In the genomic region with DNA sequence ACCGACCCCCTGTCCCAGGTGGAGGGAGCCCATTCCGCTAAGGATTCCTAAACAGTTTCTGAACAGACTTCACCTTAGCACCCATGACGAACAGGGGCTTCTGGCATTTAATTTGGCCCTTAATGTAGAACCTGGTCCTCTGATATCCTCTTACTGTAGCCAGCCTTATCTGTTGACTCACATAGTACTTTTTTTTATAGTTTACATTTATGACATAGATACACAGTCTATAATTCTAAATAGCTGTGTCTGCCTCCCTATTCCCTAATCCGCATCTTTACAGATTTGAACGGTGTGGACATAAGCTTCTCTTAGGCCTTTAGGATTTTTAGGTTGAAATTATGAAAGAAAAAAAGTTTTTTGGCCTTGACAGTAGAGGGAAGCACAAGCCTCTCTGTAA, we compare ENCODE assay signal across 5 cellular contexts.
DNase-seq lines count a peak whose midpoint lies in the region; ATAC-seq, FAIRE-seq and TF ChIP-seq lines count a peak whose summit lies in the region.
"Not testable (repeated sequence)": the region's sequence is repeated elsewhere in the genome, so short reads cannot be mapped to it uniquely, and the experiment has no call there.

No MANE protein-coding gene starts in this region.

- not testable (repeated sequence) for H3K9me2 ChIP-seq in PC-3 (replicated peaks; ENCODE audit: low read length)

- not testable (repeated sequence) for H4K20me1 ChIP-seq in PC-3 (ENCODE audit: low read length)

- TF ChIP-seq POLR2A in A549 (IDR thresholded peaks at IDR 0.05; ENCODE audit: low read length): not testable (repeated sequence)

- H3K27ac ChIP-seq in A549; PC-3 (ENCODE audit: low read length): not testable (repeated sequence)

- not testable (repeated sequence) for H3K27me3 ChIP-seq in PC-3 (ENCODE audit: low read length)

- not testable (repeated sequence) for TF ChIP-seq EP300 in A549 (IDR thresholded peaks at IDR 0.05)

- not testable (repeated sequence) for H3F3A ChIP-seq in PC-3 (ENCODE audit: low read length, unreplicated experiment)

- not testable (repeated sequence) for BruUV-seq in PC-3 (replicated peaks; lab: Mats Ljungman, UMichigan)

- H3K9me3 ChIP-seq in A549; PC-3 (ENCODE audit: low read length); mucosa of descending colon: not testable (repeated sequence)

- peak in 1 of 2 experiments; percentile 25; a peak in 1 of 5 replicates for TF ChIP-seq RAD21 in A549 (conservative IDR thresholded peaks at IDR 0.05 in 1 of 2, IDR thresholded peaks at IDR 0.05 in 1 of 2)

- POLR2A ChIA-PET in A549 (lab: Yijun Ruan, JAX); PC-3 (lab: Charles Lee; ENCODE audit: unreplicated experiment): not testable (repeated sequence)

- not testable (repeated sequence) for DNase-seq in A549 (ENCODE audit: low read depth in 1 of 2, low spot score in 1 of 2); LNCaP clone FGC (ENCODE audit: low read depth); PC-3; mucosa of descending colon
- DNase-seq in fibroblast of villous mesenchyme (ENCODE audit: low read depth): peak; percentile 5

- CTCF ChIA-PET in A549 (lab: Yijun Ruan, JAX): interaction anchor here (1.6 to 1.7 kb wide), 2 partner anchors 108 to 154 kb away, joined by 3 to 7 read pairs; partner anchors contain the start of gene ADORA2B
- CTCF ChIA-PET in PC-3 (lab: Charles Lee): not testable (repeated sequence)

- peak; percentile 7 for FAIRE-seq in A549 (lab: Jason Lieb, UNC)

- H3K4me3 ChIP-seq in A549; LNCaP clone FGC (ENCODE audit: low read depth, low read length); PC-3 (ENCODE audit: low read length); fibroblast of villous mesenchyme (ENCODE audit: low read depth, low read length); mucosa of descending colon: not testable (repeated sequence)

- H3K9ac ChIP-seq in PC-3 (ENCODE audit: low read length): not testable (repeated sequence)

- H2AFZ ChIP-seq in PC-3 (ENCODE audit: low read length): not testable (repeated sequence)

- H3K4me1 ChIP-seq in A549; PC-3 (ENCODE audit: insufficient read depth, low read length); mucosa of descending colon (ENCODE audit: low read depth): not testable (repeated sequence)

- not testable (repeated sequence) for H3K79me2 ChIP-seq in PC-3 (ENCODE audit: low read length)

- TF ChIP-seq CTCF in A549 (IDR thresholded peaks at IDR 0.05) (0 out of 3 replicates have a peak, but pooled peaks have one; percentile 8), LNCaP clone FGC (IDR thresholded peaks at IDR 0.05; ENCODE audit: control insufficient read depth, extremely low read depth, insufficient read depth) (0 out of 2 replicates have a peak, but pooled peaks have one; percentile 5)
- not testable (repeated sequence) for TF ChIP-seq CTCF in PC-3 (conservative IDR thresholded peaks at IDR 0.05; ENCODE audit: low read depth, low read length); fibroblast of villous mesenchyme (IDR thresholded peaks at IDR 0.05; ENCODE audit: insufficient read depth, low read depth, low read length); mucosa of descending colon (IDR thresholded peaks at IDR 0.05)

- not testable (repeated sequence) for ATAC-seq in A549
- ATAC-seq in PC-3 (peak; percentile 42), mucosa of descending colon (peak; percentile 64)

- not testable (repeated sequence) for H3K4me2 ChIP-seq in A549; PC-3 (ENCODE audit: low read length)

- intact Hi-C loops in PC-3 (cut with micrococcal nuclease); mucosa of descending colon (cut with DNase I, micrococcal nuclease): not testable (repeated sequence)

- not testable (repeated sequence) for H3K36me3 ChIP-seq in PC-3 (ENCODE audit: low read depth, low read length); mucosa of descending colon (ENCODE audit: low read depth)

- WGBS in A549 (ENCODE audit: missing lambda C conversion rate): 82% methylated on average over 5 of the region's 5 CpGs
